In genomic region chr13:99085846-99086148, GRCh38 we compare ENCODE assay signal across 8 cellular contexts.
DNase-seq lines count a peak whose midpoint lies in the region; ATAC-seq and TF ChIP-seq lines count a peak whose summit lies in the region.

No MANE protein-coding gene starts in this region.

- no peaks in the 10 kb centered on the region for H3K9me2 ChIP-seq in OCI-LY1 (ENCODE audit: low read depth, low read length)

- H2AFZ ChIP-seq in OCI-LY1 (ENCODE audit: low read length): no peak overlapping the region
- H2AFZ ChIP-seq in osteoblast (ENCODE audit: low read length): peak overlapping the region; percentile 22

- H3K27ac Mint-ChIP-seq in CD4-positive, CD25-positive, alpha-beta regulatory T cell: peak overlapping the region in 1 of 3 donors; percentile 5
- no peak overlapping the region for H3K27ac Mint-ChIP-seq in endothelial cell (ENCODE audit: unreplicated experiment)

- no peak for DNase-seq in CD4-positive, CD25-positive, alpha-beta regulatory T cell
- no peak for DNase-seq in endothelial cell (ENCODE audit: low spot score)
- DNase-seq in osteoblast (ENCODE audit: insufficient read length, low spot score, missing footprints): no peak
- no peak for DNase-seq in DMS114 treated with DMSO at 0.1 percent for 48 hours (lab: John Stamatoyannopoulos, UW; ENCODE audit: unreplicated experiment)
- no peak for DNase-seq in GM19238 (ENCODE audit: insufficient read length, low spot score)
- no peak for DNase-seq in posterior vena cava (ENCODE audit: low spot score)

- no peak for TF ChIP-seq POLR2A in GM18505 (IDR thresholded peaks at IDR 0.05; ENCODE audit: borderline replicate concordance, extremely low read depth, insufficient read depth, insufficient read length)

- H4K20me1 ChIP-seq in OCI-LY1 (ENCODE audit: insufficient read depth, low read length) (no peaks in the 10 kb centered on the region), osteoblast (ENCODE audit: insufficient read depth, low read length) (no peaks in the 10 kb centered on the region)

- intact Hi-C loops in posterior vena cava (cut with DNase I): no loop called here

- H3K9ac ChIP-seq in OCI-LY1 (ENCODE audit: low read length): peak overlapping the region; percentile 35; the same call in 1 of the 2 replicates

- no peaks in the 10 kb centered on the region for H3K27me3 ChIP-seq in CD4-positive, CD25-positive, alpha-beta regulatory T cell (ENCODE audit: control insufficient read depth, insufficient read depth, low read length)
- peaks cover 9% of the 10 kb centered on the region; the same call in 1 of the 2 replicates for H3K27me3 ChIP-seq in OCI-LY1 (ENCODE audit: insufficient read depth, low read length)
- no peaks in the 10 kb centered on the region for H3K27me3 ChIP-seq in osteoblast (ENCODE audit: insufficient read depth, low read length)

- H3K9me3 Mint-ChIP-seq in CD4-positive, CD25-positive, alpha-beta regulatory T cell: no peaks in the 10 kb centered on the region
- no peaks in the 10 kb centered on the region for H3K9me3 Mint-ChIP-seq in endothelial cell (ENCODE audit: unreplicated experiment)

- H3K4me2 ChIP-seq in OCI-LY1 (ENCODE audit: low read length): peak overlapping the region; percentile 71
- peak overlapping the region; percentile 69 for H3K4me2 ChIP-seq in osteoblast (ENCODE audit: insufficient read depth, low read length)

- H3K9me3 ChIP-seq in CD4-positive, CD25-positive, alpha-beta regulatory T cell (ENCODE audit: control insufficient read depth in 2 of 2, low read length in 2 of 2): no peaks in the 10 kb centered on the region
- H3K9me3 ChIP-seq in OCI-LY1 (ENCODE audit: low read length): no peaks in the 10 kb centered on the region
- no peaks in the 10 kb centered on the region for H3K9me3 ChIP-seq in osteoblast (ENCODE audit: low read depth, low read length)

- H3K4me1 Mint-ChIP-seq in CD4-positive, CD25-positive, alpha-beta regulatory T cell: peaks cover 15 to 52% (median 40%) of the 10 kb centered on the region in 4 donors
- H3K4me1 Mint-ChIP-seq in endothelial cell (ENCODE audit: unreplicated experiment): peaks cover 45% of the 10 kb centered on the region

- H3K4me3 Mint-ChIP-seq in CD4-positive, CD25-positive, alpha-beta regulatory T cell: peak overlapping the region; percentile 65 to 90 (median 84)
- H3K4me3 Mint-ChIP-seq in endothelial cell (ENCODE audit: unreplicated experiment): peak overlapping the region; percentile 96

- no peaks in the 10 kb centered on the region for H3K79me2 ChIP-seq in OCI-LY1 (ENCODE audit: insufficient read depth, low read length)
- peaks cover 15% of the 10 kb centered on the region for H3K79me2 ChIP-seq in osteoblast (ENCODE audit: insufficient read depth, low read length)

- H3F3A ChIP-seq in OCI-LY1 (ENCODE audit: insufficient read depth, low read length): no peaks in the 10 kb centered on the region

- H3K36me3 ChIP-seq in CD4-positive, CD25-positive, alpha-beta regulatory T cell (ENCODE audit: control insufficient read depth, insufficient read depth, low read length): no peaks in the 10 kb centered on the region
- H3K36me3 ChIP-seq in OCI-LY1 (ENCODE audit: insufficient read depth, low read length): no peaks in the 10 kb centered on the region
- no peaks in the 10 kb centered on the region for H3K36me3 ChIP-seq in osteoblast (ENCODE audit: insufficient read depth, low read length)

- no peaks in the 10 kb centered on the region for H3K36me3 Mint-ChIP-seq in CD4-positive, CD25-positive, alpha-beta regulatory T cell
- peaks cover 19% of the 10 kb centered on the region for H3K36me3 Mint-ChIP-seq in endothelial cell (ENCODE audit: low read depth, unreplicated experiment)

- no peak for ATAC-seq in CD4-positive, CD25-positive, alpha-beta regulatory T cell (ENCODE audit: low read depth in 2 of 2)
- ATAC-seq in GM18505 (IDR thresholded peaks at IDR 0.05; ENCODE audit: unreplicated experiment): no peak

- H3K4me1 ChIP-seq in CD4-positive, CD25-positive, alpha-beta regulatory T cell (ENCODE audit: control insufficient read depth, insufficient read depth, low read length, poor library complexity, severe bottlenecking): peaks cover 33% of the 10 kb centered on the region
- H3K4me1 ChIP-seq in OCI-LY1 (ENCODE audit: insufficient read depth, low read length, severe bottlenecking): peaks cover 16% of the 10 kb centered on the region
- H3K4me1 ChIP-seq in osteoblast (ENCODE audit: insufficient read depth, low read length): peaks cover 6% of the 10 kb centered on the region

- H3K4me3 ChIP-seq in CD4-positive, CD25-positive, alpha-beta regulatory T cell (ENCODE audit: low read depth, low read length): peak overlapping the region; percentile 61
- H3K4me3 ChIP-seq in OCI-LY1 (ENCODE audit: low read depth, low read length, poor library complexity, severe bottlenecking): peak overlapping the region; percentile 62
- peak overlapping the region; percentile 74 for H3K4me3 ChIP-seq in osteoblast (ENCODE audit: insufficient read depth, low read length)

- H3K27me3 Mint-ChIP-seq in CD4-positive, CD25-positive, alpha-beta regulatory T cell: no peaks in the 10 kb centered on the region
- peaks cover 14% of the 10 kb centered on the region for H3K27me3 Mint-ChIP-seq in endothelial cell (ENCODE audit: unreplicated experiment)

- TF ChIP-seq CTCF in OCI-LY1 (IDR thresholded peaks at IDR 0.05; ENCODE audit: low read length): no peak
- no peak for TF ChIP-seq CTCF in endothelial cell (IDR thresholded peaks at IDR 0.05; ENCODE audit: unreplicated experiment)
- TF ChIP-seq CTCF in osteoblast (IDR thresholded peaks at IDR 0.05; ENCODE audit: extremely low read depth, low read depth, low read length): no peak

- H3K27ac ChIP-seq in CD4-positive, CD25-positive, alpha-beta regulatory T cell (ENCODE audit: insufficient read depth, low read length, poor library complexity, severe bottlenecking): peak overlapping the region; percentile 68
- no peak overlapping the region for H3K27ac ChIP-seq in OCI-LY1 (ENCODE audit: low read depth, low read length, poor library complexity, severe bottlenecking)
- no peak overlapping the region for H3K27ac ChIP-seq in osteoblast (ENCODE audit: low read depth, low read length)
